30 cellular contexts compared by ENCODE assay signal in the genomic region with DNA sequence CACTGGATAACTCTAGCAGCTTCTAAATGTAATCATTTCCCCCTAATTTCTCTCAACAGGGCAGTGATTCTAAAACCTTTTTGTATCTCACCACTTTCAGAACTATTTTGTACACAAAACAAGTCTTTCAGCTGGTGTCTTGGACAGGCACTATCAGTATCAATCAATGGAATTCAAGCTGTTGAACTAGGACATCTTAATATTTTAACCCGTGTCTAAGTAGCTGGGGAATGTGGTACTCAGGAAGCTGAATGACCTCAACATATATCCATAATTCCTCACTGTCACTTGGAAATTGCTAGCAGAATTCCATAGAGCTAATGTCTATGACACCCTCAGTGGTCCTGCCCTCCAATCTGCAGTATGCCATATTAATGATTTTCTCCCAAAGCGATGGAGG.
"Had no signal": no experiment of that assay in that cellular context is flagged by ENCODE, and none has a peak within 500 bp of the region (broad histone marks: within the 10 kb centered on the region; RNA-seq: fewer than 3 reads in every experiment).

No MANE protein-coding gene starts in this region.

- H3K27me3 Mint-ChIP-seq: dendritic cell treated with granulocyte-macrophage colony-stimulating factor and Interleukin-4, amounts not matched to agents 40 ng/mL and 50 ng/mL, for 4 days; naive thymus-derived CD4-positive, alpha-beta T cell; progenitor cell of endocrine pancreas; type B pancreatic cell had no signal

- H3K79me2 ChIP-seq: hepatocyte, parathyroid adenoma had no signal

- H3K27ac ChIP-seq: colonic mucosa, epithelial cell of prostate, gastroesophageal sphincter, heart left ventricle, hepatocyte, neural progenitor cell, parathyroid adenoma, right lobe of liver, stomach, tibial artery had no signal

- H3K36me3 Mint-ChIP-seq: type B pancreatic cell had no signal

- H3K4me1 Mint-ChIP-seq: endodermal cell, neural progenitor cell had no signal

- H3K4me3 Mint-ChIP-seq: dendritic cell treated with granulocyte-macrophage colony-stimulating factor and Interleukin-4, amounts not matched to agents 40 ng/mL and 50 ng/mL, for 4 days; endodermal cell; naive thymus-derived CD4-positive, alpha-beta T cell; nephron; neural progenitor cell; stimulated activated effector memory CD8-positive, alpha-beta T cell treated with anti-CD3 and anti-CD28 coated beads, Interleukin-12 subunit alpha, Interleukin-12 subunit beta, amount 100 ng/mL, for 72 hours; type B pancreatic cell had no signal

- H3K9ac ChIP-seq: neural progenitor cell, parathyroid adenoma had no signal

- H3K27me3 ChIP-seq: colonic mucosa, gastroesophageal sphincter, heart left ventricle, hepatocyte, neural progenitor cell, right lobe of liver, stomach, tibial artery had no signal

- H3K9me3 ChIP-seq: colonic mucosa, gastroesophageal sphincter, heart left ventricle, right lobe of liver, stomach, tibial artery had no signal

- H3K4me1 ChIP-seq: colonic mucosa, gastroesophageal sphincter, heart left ventricle, neural progenitor cell, parathyroid adenoma, stomach had no signal

- H3K36me3 ChIP-seq: colonic mucosa, heart left ventricle, neural progenitor cell, right lobe of liver, stomach, tibial artery had no signal

- H3K9me3 Mint-ChIP-seq: dendritic cell treated with granulocyte-macrophage colony-stimulating factor and Interleukin-4, amounts not matched to agents 40 ng/mL and 50 ng/mL, for 4 days; endodermal cell; naive thymus-derived CD4-positive, alpha-beta T cell; nephron; neural progenitor cell; stimulated activated effector memory CD8-positive, alpha-beta T cell treated with anti-CD3 and anti-CD28 coated beads, Interleukin-12 subunit alpha, Interleukin-12 subunit beta, amount 100 ng/mL, for 72 hours; type B pancreatic cell had no signal

- H3K27ac Mint-ChIP-seq: endodermal cell; neural progenitor cell; stimulated activated effector memory CD8-positive, alpha-beta T cell treated with anti-CD3 and anti-CD28 coated beads, Interleukin-12 subunit alpha, Interleukin-12 subunit beta, amount 100 ng/mL, for 72 hours; type B pancreatic cell had no signal

- H3K4me2 ChIP-seq: hepatocyte, neural progenitor cell, smooth muscle cell had no signal

- H3K4me3 ChIP-seq: colonic mucosa, gastroesophageal sphincter, heart left ventricle, hepatocyte, lung, neural progenitor cell, right lobe of liver, smooth muscle cell, stomach, tibial artery had no signal

- ATAC-seq: esophagus mucosa; gastroesophageal sphincter; heart left ventricle; left lobe of liver; naive thymus-derived CD4-positive, alpha-beta T cell; right lobe of liver; stimulated activated effector memory CD8-positive, alpha-beta T cell treated with anti-CD3 and anti-CD28 coated beads, Interleukin-12 subunit alpha, Interleukin-12 subunit beta, amount 100 ng/mL, for 72 hours had no signal

- H2AFZ ChIP-seq: hepatocyte, neural progenitor cell, parathyroid adenoma had no signal

- DNase-seq: colonic mucosa; effector CD8-positive, alpha-beta T cell; endodermal cell; foreskin fibroblast; heart left ventricle; kidney; mesendoderm; midbrain; naive thymus-derived CD4-positive, alpha-beta T cell; right lobe of liver; stimulated activated CD4-positive, alpha-beta T cell treated with anti-CD3 and anti-CD28 coated beads, Interleukin-12 subunit alpha, Interleukin-12 subunit beta, amount 100 ng/mL, for 4 hours; stimulated activated CD4-positive, alpha-beta T cell treated with anti-CD3 and anti-CD28 coated beads, Interleukin-1b, Interleukin-23, amount 100 ng/mL, for 48 hours; stimulated activated CD4-positive, alpha-beta T cell treated with anti-CD3 and anti-CD28 coated beads, Interleukin-4, amount 100 ng/mL, for 24 hours; stimulated activated naive CD4-positive, alpha-beta T cell treated with Interleukin-2 at 50 U/mL for 16 hours; stomach; tibial artery had no signal
